ENCODE assay signal across 8 cellular contexts in the genomic region with DNA sequence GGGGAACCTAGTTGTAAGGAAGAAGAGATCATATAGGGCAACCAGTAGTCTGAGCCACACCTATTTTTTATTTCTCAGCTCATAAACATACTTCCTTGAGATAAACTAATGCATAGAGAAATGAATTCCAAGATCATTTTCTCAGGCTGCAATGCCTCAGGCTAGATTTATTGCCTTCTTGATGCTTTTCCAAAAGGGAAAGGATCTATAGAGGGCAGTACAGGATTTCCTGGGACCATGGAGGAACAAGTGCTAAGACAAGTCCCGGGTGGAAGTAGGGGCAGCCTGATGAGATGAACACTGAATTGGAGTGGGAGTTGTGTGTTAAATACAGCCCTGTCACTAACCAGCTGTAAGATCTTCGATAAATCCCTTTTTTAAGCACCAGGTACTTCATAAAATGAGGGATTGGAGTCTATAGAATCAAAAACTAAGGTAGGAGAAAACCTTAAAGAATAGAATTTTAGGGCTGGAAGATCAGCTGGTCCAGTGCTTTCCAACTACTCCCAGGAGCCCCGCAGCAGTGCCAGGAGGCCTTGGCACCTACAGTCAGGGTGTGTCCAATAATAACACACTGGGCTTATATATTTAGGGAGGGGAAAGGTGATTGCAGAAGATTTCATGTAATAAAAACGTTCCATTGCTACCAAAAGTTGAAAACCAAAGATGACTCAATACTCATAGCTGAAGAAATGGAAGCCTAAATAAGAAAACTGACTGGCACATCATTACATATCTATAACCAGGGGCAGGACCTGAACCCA. TPM values are rescaled to one million over a fixed set of nuclear protein-coding genes. Genes with fewer than 3 reads are reported as not detected.
DNase-seq lines count a peak whose midpoint lies in the region; ATAC-seq and TF ChIP-seq lines count a peak whose summit lies in the region.

No MANE protein-coding gene starts in this region.

- H3K27me3 ChIP-seq in Caco-2 (replicated peaks; ENCODE audit: control insufficient read depth, insufficient read depth, low read length) (no peaks in the 10 kb centered on the region), brain microvascular endothelial cell (replicated peaks) (peaks cover 12% of the 10 kb centered on the region), smooth muscle cell (ENCODE audit: low read depth) (no peaks in the 10 kb centered on the region)

- WGBS in smooth muscle cell (ENCODE audit: low lambda C conversion rate), result 81% methylated on average over 4 of the region's 4 CpGs

- peaks cover 19% of the 10 kb centered on the region for H3K36me3 Mint-ChIP-seq in Caco-2 (ENCODE audit: insufficient read depth, unreplicated experiment)

- no peak overlapping the region for H3K4me2 ChIP-seq in smooth muscle cell

- no peak overlapping the region for H3K9ac ChIP-seq in smooth muscle cell (ENCODE audit: low read depth)

- peak in 1 of 2 experiments; percentile 58 for TF ChIP-seq CTCF in Caco-2 (IDR thresholded peaks at IDR 0.05; ENCODE audit: insufficient read depth in 1 of 2, low read depth in 1 of 2, low read length in 1 of 2, severe bottlenecking in 1 of 2, unreplicated experiment in 1 of 2)
- peak; percentile 54 for TF ChIP-seq CTCF in brain microvascular endothelial cell (IDR thresholded peaks at IDR 0.05; ENCODE audit: low read depth, low read length, missing control alignments)
- TF ChIP-seq CTCF in smooth muscle cell (IDR thresholded peaks at IDR 0.05; ENCODE audit: borderline replicate concordance, insufficient read depth, poor library complexity, severe bottlenecking), result no peak

- POLR2A ChIA-PET in Caco-2 (lab: Charles Lee), result interaction anchor here (1.0 kb wide), 1 partner anchor 58 kb away, joined by 4 read pairs; a partner anchor contains a TSS

- no peak overlapping the region for H3K27ac ChIP-seq in brain microvascular endothelial cell
- no peak overlapping the region for H3K27ac ChIP-seq in smooth muscle cell (ENCODE audit: low read depth)

- TSS peak; percentile 15 for BruUV-seq in Caco-2 (replicated peaks; lab: Mats Ljungman, UMichigan)

- in situ Hi-C loops in brain microvascular endothelial cell (cut with HindIII; ENCODE audit: low pct_ligation_motif_present, low sequenced_read_pairs), result no loop called here

- H3K79me2 ChIP-seq in smooth muscle cell (ENCODE audit: low read depth), result no peaks in the 10 kb centered on the region

- H3K27ac Mint-ChIP-seq in Caco-2 (ENCODE audit: unreplicated experiment), result no peak overlapping the region

- H3K4me3 ChIP-seq in Caco-2 (ENCODE audit: low read depth, low read length) (no peak overlapping the region), brain microvascular endothelial cell (ENCODE audit: low read depth, low read length) (no peak overlapping the region), smooth muscle cell (no peak overlapping the region)

- no peaks in the 10 kb centered on the region for H4K20me1 ChIP-seq in smooth muscle cell (ENCODE audit: low read depth)

- H3K4me1 ChIP-seq in Caco-2, result no peaks in the 10 kb centered on the region
- H3K4me1 ChIP-seq in smooth muscle cell (ENCODE audit: low read depth), result peaks cover 3% of the 10 kb centered on the region

- H3K27me3 Mint-ChIP-seq in Caco-2 (ENCODE audit: insufficient read depth, unreplicated experiment), result no peaks in the 10 kb centered on the region

- H3K36me3 ChIP-seq in Caco-2 (ENCODE audit: control insufficient read depth, insufficient read depth, low read length) (no peaks in the 10 kb centered on the region), brain microvascular endothelial cell (replicated peaks) (peaks cover 3% of the 10 kb centered on the region), smooth muscle cell (ENCODE audit: low read depth) (peaks cover 7% of the 10 kb centered on the region)

- CTCF ChIA-PET in Caco-2 (lab: Charles Lee), result interaction anchor here (0.6 to 1.9 kb wide), 5 partner anchors 12 to 269 kb away, joined by 3 to 4 read pairs (median 3); no protein-coding TSS in a partner anchor

- ATAC-seq in HG03378 (IDR thresholded peaks at IDR 0.05; ENCODE audit: unreplicated experiment) (no peak), GM21723 (IDR thresholded peaks at IDR 0.05; ENCODE audit: unreplicated experiment) (no peak), HG02970 (IDR thresholded peaks at IDR 0.05; ENCODE audit: low FRiP score, unreplicated experiment) (no peak)

- no peak overlapping the region for H3K4me3 Mint-ChIP-seq in Caco-2 (ENCODE audit: unreplicated experiment)

- H3K9me3 Mint-ChIP-seq in Caco-2 (ENCODE audit: unreplicated experiment), result no peaks in the 10 kb centered on the region

- no peaks in the 10 kb centered on the region for H3K4me1 Mint-ChIP-seq in Caco-2 (ENCODE audit: low read depth, unreplicated experiment)

- DNase-seq in Caco-2 (peak in 1 of 2 experiments; percentile 26), LoVo (ENCODE audit: low spot score) (peak; percentile 48), brain microvascular endothelial cell (no peak), medulla oblongata (ENCODE audit: extremely low spot score) (peak; percentile 62), smooth muscle cell (lab: John Stamatoyannopoulos, UW; ENCODE audit: unreplicated experiment) (no peak)

- no peaks in the 10 kb centered on the region for H3K9me3 ChIP-seq in Caco-2
- no peaks in the 10 kb centered on the region for H3K9me3 ChIP-seq in smooth muscle cell (replicated peaks; ENCODE audit: low read depth)

- peaks cover 12% of the 10 kb centered on the region for H3F3A ChIP-seq in smooth muscle cell (ENCODE audit: low read depth)

- intact Hi-C loops in Caco-2 (cut with micrococcal nuclease; ENCODE audit: unreplicated experiment), result loop anchor here (1.0 to 2.0 kb wide), 4 partner anchors 49 to 318 kb away; no protein-coding TSS in a partner anchor

- no peak overlapping the region for H2AFZ ChIP-seq in smooth muscle cell (ENCODE audit: low read depth)

RNA-seq across cellular contexts. Expression of a gene that starts 58.1 kb away (rescaled TPM):
- total RNA-seq in Caco-2 (2022) (25.1 and 25.8 TPM in 2 replicates), smooth muscle cell (23.2 and 23.8 TPM in 2 replicates)
- polyA plus RNA-seq in smooth muscle cell, result 14.2 TPM in 2 replicates

Comparison
In these comparisons a context has a peak if more than half of its experiments do, and no peak if none do; other contexts are left out.
1. DNase-seq: peak in LoVo (single experiment) and medulla oblongata (single experiment); none in brain microvascular endothelial cell (single experiment) and smooth muscle cell (single experiment).